Comparison of ENCODE assay signal across 20 cellular contexts in genomic region chr7:111516612-111517011, GRCh38. TPM values are rescaled to one million over a fixed set of nuclear protein-coding genes. Genes with fewer than 3 reads are reported as not detected.
DNase-seq lines count a peak whose midpoint lies in the region; ATAC-seq and TF ChIP-seq lines count a peak whose summit lies in the region.
"Had no signal": no experiment of that assay in that cellular context is flagged by ENCODE, and none has a peak within 500 bp of the region (broad histone marks: within the 10 kb centered on the region; RNA-seq: fewer than 3 reads in every experiment).

No MANE protein-coding gene starts in this region.

- DNase-seq in HFFc6 (peak; percentile 10), RWPE2 (ENCODE audit: low spot score) (peak; percentile 60), glomerular visceral epithelial cell (ENCODE audit: extremely low spot score) (peak; percentile 7), renal cortical epithelial cell (ENCODE audit: low read depth) (peak; percentile 54), gastrocnemius medialis (no peak)
- DNase-seq: C1 segment of cervical spinal cord; CD8-positive, alpha-beta memory T cell; GOT3; Karpas-422; MM.1S; NCI-H1092; NCI-H1436 treated with DMSO at 0.1 percent for 48 hours; NCI-H2029 treated with DMSO at 0.1 percent for 48 hours; NCI-H748 treated with DMSO at 0.1 percent for 48 hours; NK-92 treated with Interleukin-12 subunit alpha and Interleukin-12 subunit beta, amount 100 ng/mL, for 24 hours; SIG-M5 had no signal

- peaks cover 27% of the 10 kb centered on the region for H3K4me1 ChIP-seq in RWPE2 (ENCODE audit: insufficient read depth, poor library complexity, severe bottlenecking)
- H3K4me1 ChIP-seq in gastrocnemius medialis: peaks cover 0 to 15% of the 10 kb centered on the region in 2 donors

- H3K4me3 Mint-ChIP-seq in HFFc6: no peak overlapping the region
- H3K4me3 Mint-ChIP-seq: CD8-positive, alpha-beta memory T cell; IgD-negative memory B cell had no signal

- H3K27ac Mint-ChIP-seq in HFFc6: no peak overlapping the region
- H3K27ac Mint-ChIP-seq: CD8-positive, alpha-beta memory T cell; IgD-negative memory B cell had no signal

- H3K27me3 ChIP-seq in RWPE2 (ENCODE audit: insufficient read depth, poor library complexity, severe bottlenecking) (no peaks in the 10 kb centered on the region), gastrocnemius medialis (no peaks in the 10 kb centered on the region)

- ATAC-seq in RWPE2 (ENCODE audit: low read depth) (peak; percentile 81), gastrocnemius medialis (no peak), HG02642 (IDR thresholded peaks at IDR 0.05; ENCODE audit: poor library complexity, unreplicated experiment) (no peak), GM18505 (IDR thresholded peaks at IDR 0.05; ENCODE audit: unreplicated experiment) (no peak)
- ATAC-seq: SK-N-SH treated with all-trans-retinoic acid at 6 μM for 48 hours had no signal

- peaks cover 2% of the 10 kb centered on the region; the same call in 1 of the 2 replicates for H3K27me3 Mint-ChIP-seq in HFFc6 (ENCODE audit: insufficient read depth)
- H3K27me3 Mint-ChIP-seq: CD8-positive, alpha-beta memory T cell; IgD-negative memory B cell had no signal

- TF ChIP-seq CTCF in HFFc6 (IDR thresholded peaks at IDR 0.05) (no peak), RWPE2 (IDR thresholded peaks at IDR 0.05; ENCODE audit: poor library complexity, severe bottlenecking) (no peak), gastrocnemius medialis (IDR thresholded peaks at IDR 0.05 in 4 of 5, conservative IDR thresholded peaks at IDR 0.05 in 1 of 5) (no peak)

- H3K4me3 ChIP-seq in RWPE2 (ENCODE audit: severe bottlenecking) (no peak overlapping the region), gastrocnemius medialis (no peak overlapping the region)

- peaks cover 10% of the 10 kb centered on the region for H3K4me1 Mint-ChIP-seq in HFFc6 (ENCODE audit: low read depth)

- H3K27ac ChIP-seq in RWPE2 (ENCODE audit: poor library complexity, severe bottlenecking): peak overlapping the region; percentile 83
- no peak overlapping the region for H3K27ac ChIP-seq in gastrocnemius medialis

- no peaks in the 10 kb centered on the region for H3K9me3 ChIP-seq in RWPE2 (ENCODE audit: severe bottlenecking)
- H3K9me3 ChIP-seq in gastrocnemius medialis: no peaks in the 10 kb centered on the region

- peaks cover 18% of the 10 kb centered on the region for H3K36me3 Mint-ChIP-seq in HFFc6 (ENCODE audit: low read depth)

- intact Hi-C loops in gastrocnemius medialis (cut with DNase I; ENCODE audit: low total_unique reads): no loop called here

- H3K36me3 ChIP-seq in RWPE2 (ENCODE audit: low read depth): peaks cover 4% of the 10 kb centered on the region; the same call in 1 of the 2 replicates
- no peaks in the 10 kb centered on the region for H3K36me3 ChIP-seq in gastrocnemius medialis

- no peaks in the 10 kb centered on the region for H3K9me3 Mint-ChIP-seq in HFFc6

- TF ChIP-seq POLR2A in gastrocnemius medialis (IDR thresholded peaks at IDR 0.05): no peak
- TF ChIP-seq POLR2A in GM18505 (IDR thresholded peaks at IDR 0.05; ENCODE audit: borderline replicate concordance, extremely low read depth, insufficient read depth, insufficient read length): no peak

- in situ Hi-C loops in gastrocnemius medialis (cut with MboI; ENCODE audit: low sequenced_read_pairs in 4 of 4): no loop called here

RNA-seq across cellular contexts. Expression of gene IMMP2L, which starts 45.7 kb away (rescaled TPM):
- 10 to 100 TPM in 3 of 6 experiments, 1 to 10 TPM in 3; 7.2 to 13.6 (median 10.1) TPM for total RNA-seq in HFFc6 (2021; fragmentation: NEBNext Ultra II Directional; extraction: Animal tissue kit (Norgen Biotek cat#: 25700))
- total RNA-seq in renal cortical epithelial cell (23.8 and 26.9 TPM in 2 replicates), gastrocnemius medialis (10 to 100 TPM in 3 of 4 donors, 1 to 10 TPM in 1; 8.3 to 19.2 (median 17.8) TPM)

Comparison
In these comparisons a context has a peak if more than half of its experiments do, and no peak if none do; other contexts are left out.
1. DNase-seq: peak in HFFc6 (single experiment), RWPE2 (single experiment), glomerular visceral epithelial cell (single experiment) and renal cortical epithelial cell (single experiment); none in gastrocnemius medialis (0 of 2).